ENCODE assay signal across 8 cellular contexts in the genomic region with DNA sequence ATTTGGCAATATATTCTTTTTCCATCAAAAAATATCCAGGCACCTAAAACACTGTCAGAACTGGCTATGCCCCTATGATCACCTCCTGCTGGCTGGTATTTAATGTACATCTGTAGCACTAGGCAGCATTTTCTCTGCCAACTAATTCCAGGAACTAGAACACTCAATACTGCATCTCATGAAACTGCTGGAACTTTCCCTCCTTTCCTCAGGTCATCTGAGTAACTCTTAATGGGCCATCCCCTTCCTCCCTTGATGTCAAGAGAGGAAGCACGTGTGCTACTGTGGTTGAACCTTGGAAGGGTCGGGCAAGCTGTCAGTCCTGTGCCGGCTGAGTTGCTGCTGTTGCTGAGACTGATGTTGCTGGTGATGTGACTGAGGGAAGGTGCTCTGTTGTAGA. TPM values are rescaled to one million over a fixed set of nuclear protein-coding genes. Genes with fewer than 3 reads are reported as not detected.
DNase-seq lines count a peak whose midpoint lies in the region; ATAC-seq and TF ChIP-seq lines count a peak whose summit lies in the region.

No MANE protein-coding gene starts in this region.

- DNase-seq in activated effector memory CD4-positive, alpha-beta T cell treated with anti-CD3 and anti-CD28 coated beads, Interleukin-2, amount 50 U/mL, for 16 hours: peak; percentile 65
- no peak for DNase-seq in activated effector memory CD4-positive, alpha-beta T cell treated with Interleukin-2 at 50 U/mL for 16 hours
- no peak for DNase-seq in activated naive CD8-positive, alpha-beta T cell treated with anti-CD3 and anti-CD28 coated beads, Interleukin-2, amount 10 ng/mL, durations not matched to agents 7 days and 5 days
- DNase-seq in mesenchymal stem cell (peak; percentile 34), HEK293T (ENCODE audit: extremely low spot score) (no peak), NCI-H748 (lab: John Stamatoyannopoulos, UW; ENCODE audit: unreplicated experiment) (no peak), COR-L47 (lab: John Stamatoyannopoulos, UW) (no peak)

- no peaks in the 10 kb centered on the region for H3K9me3 Mint-ChIP-seq in activated naive CD8-positive, alpha-beta T cell treated with anti-CD3 and anti-CD28 coated beads, Interleukin-2, amount 10 ng/mL, durations not matched to agents 7 days and 5 days

- no peak overlapping the region for H3K4ac ChIP-seq in mesenchymal stem cell (ENCODE audit: low read depth in 1 of 2, low read length in 2 of 2)

- no peak overlapping the region for H3K27ac ChIP-seq in mesenchymal stem cell (ENCODE audit: low read length, poor library complexity, severe bottlenecking)

- no peaks in the 10 kb centered on the region for H3K27me3 ChIP-seq in mesenchymal stem cell (ENCODE audit: control insufficient read depth in 1 of 2, insufficient read depth in 1 of 2, low read length in 2 of 2)

- H3K14ac ChIP-seq in mesenchymal stem cell (ENCODE audit: low read length in 2 of 2): no peak overlapping the region

- 87% methylated on average over 3 of the region's 3 CpGs for WGBS in mesenchymal stem cell

- no peak overlapping the region for H2BK120ac ChIP-seq in mesenchymal stem cell (ENCODE audit: low read depth, low read length)

- CTCF ChIA-PET in HEK293T (lab: Yijun Ruan, JAX): no interaction called here

- no peak overlapping the region for H3K4me2 ChIP-seq in mesenchymal stem cell (ENCODE audit: low read length, poor library complexity, severe bottlenecking)

- H3K18ac ChIP-seq in mesenchymal stem cell (ENCODE audit: low read depth in 1 of 2, low read length in 2 of 2): no peak overlapping the region

- H3K9ac ChIP-seq in mesenchymal stem cell (ENCODE audit: low read length): no peak overlapping the region

- no peak overlapping the region for H3K4me3 ChIP-seq in mesenchymal stem cell (ENCODE audit: insufficient read depth in 1 of 2, low read depth in 1 of 2, low read length in 2 of 2)

- H3K27ac Mint-ChIP-seq in activated naive CD8-positive, alpha-beta T cell treated with anti-CD3 and anti-CD28 coated beads, Interleukin-2, amount 10 ng/mL, durations not matched to agents 7 days and 5 days: peak overlapping the region; percentile 33

- H3K4me1 ChIP-seq in mesenchymal stem cell (ENCODE audit: control insufficient read depth, insufficient read depth, low read depth, low read length): peaks cover 2% of the 10 kb centered on the region

- peaks cover 26% of the 10 kb centered on the region for H3K36me3 Mint-ChIP-seq in activated naive CD8-positive, alpha-beta T cell treated with anti-CD3 and anti-CD28 coated beads, Interleukin-2, amount 10 ng/mL, durations not matched to agents 7 days and 5 days

- no peak overlapping the region for H3K23ac ChIP-seq in mesenchymal stem cell (ENCODE audit: low read length in 2 of 2)

- ATAC-seq in HG03095 (IDR thresholded peaks at IDR 0.05; ENCODE audit: unreplicated experiment): peak; percentile 66
- peak; percentile 87 for ATAC-seq in activated naive CD8-positive, alpha-beta T cell treated with anti-CD3 and anti-CD28 coated beads, Interleukin-2, amount 10 ng/mL, durations not matched to agents 7 days and 5 days (ENCODE audit: low read depth)

- no peak overlapping the region for H2BK12ac ChIP-seq in mesenchymal stem cell (ENCODE audit: low read length in 2 of 2)

- no peak overlapping the region for H2BK15ac ChIP-seq in mesenchymal stem cell (ENCODE audit: low read depth, poor library complexity, severe bottlenecking)

- peaks cover 15% of the 10 kb centered on the region for H3K4me1 Mint-ChIP-seq in activated naive CD8-positive, alpha-beta T cell treated with anti-CD3 and anti-CD28 coated beads, Interleukin-2, amount 10 ng/mL, durations not matched to agents 7 days and 5 days

- peaks cover 7% of the 10 kb centered on the region for H3K79me1 ChIP-seq in mesenchymal stem cell (replicated peaks; ENCODE audit: low read length, poor library complexity, severe bottlenecking)

- H3K9me3 ChIP-seq in mesenchymal stem cell (ENCODE audit: control insufficient read depth, low read length): no peaks in the 10 kb centered on the region

- H3K27me3 Mint-ChIP-seq in activated naive CD8-positive, alpha-beta T cell treated with anti-CD3 and anti-CD28 coated beads, Interleukin-2, amount 10 ng/mL, durations not matched to agents 7 days and 5 days: no peaks in the 10 kb centered on the region

- peaks cover 9 to 89% of the 10 kb centered on the region in 2 experiments for H3K36me3 ChIP-seq in mesenchymal stem cell (ENCODE audit: control insufficient read depth in 1 of 2, insufficient read depth in 2 of 2, low read depth in 1 of 2, low read length in 2 of 2)

- H4K91ac ChIP-seq in mesenchymal stem cell (ENCODE audit: low read length): no peak overlapping the region

- POLR2A ChIA-PET in activated naive CD8-positive, alpha-beta T cell treated with anti-CD3 and anti-CD28 coated beads, Interleukin-2, amount 10 ng/mL, durations not matched to agents 7 days and 5 days (lab: Charles Lee): no interaction called here
- POLR2A ChIA-PET in HEK293T (lab: Yijun Ruan, JAX): no interaction called here

- no peak overlapping the region for H2BK5ac ChIP-seq in mesenchymal stem cell (ENCODE audit: low read depth, low read length, poor library complexity, severe bottlenecking)

- H3K4me3 Mint-ChIP-seq in activated naive CD8-positive, alpha-beta T cell treated with anti-CD3 and anti-CD28 coated beads, Interleukin-2, amount 10 ng/mL, durations not matched to agents 7 days and 5 days: no peak overlapping the region

- no peak overlapping the region for H2AFZ ChIP-seq in mesenchymal stem cell (ENCODE audit: low read depth, low read length)

- H2AK5ac ChIP-seq in mesenchymal stem cell (ENCODE audit: low read length, severe bottlenecking): no peak overlapping the region

- no peak overlapping the region for H4K8ac ChIP-seq in mesenchymal stem cell (ENCODE audit: low read length)

TF ChIP-seq in HEK293T, 16 proteins besides CTCF, POLR2A, EP300 and RAD21:
- TF ChIP-seq LEF1 (IDR thresholded peaks at IDR 0.05; ENCODE audit: borderline replicate concordance) (no peak), L3MBTL2 (conservative IDR thresholded peaks at IDR 0.05) (no peak), FOXA1 (IDR thresholded peaks at IDR 0.05) (no peak), SP1 (IDR thresholded peaks at IDR 0.05) (no peak), FOXM1 (IDR thresholded peaks at IDR 0.05; ENCODE audit: borderline replicate concordance) (no peak), ARNT (IDR thresholded peaks at IDR 0.05) (no peak), NFRKB (IDR thresholded peaks at IDR 0.05) (no peak), ZNF384 (IDR thresholded peaks at IDR 0.05) (no peak), BHLHE40 (IDR thresholded peaks at IDR 0.05; ENCODE audit: borderline replicate concordance) (no peak), ELF4 (IDR thresholded peaks at IDR 0.05) (no peak), FOXK2 (IDR thresholded peaks at IDR 0.05) (no peak), TARDBP (IDR thresholded peaks at IDR 0.05) (no peak), HDGF (IDR thresholded peaks at IDR 0.05; ENCODE audit: borderline replicate concordance) (no peak), CTBP1 (IDR thresholded peaks at IDR 0.05; ENCODE audit: borderline replicate concordance) (no peak), SUZ12 (IDR thresholded peaks at IDR 0.05) (no peak)
- TF ChIP-seq, protein P1, sequence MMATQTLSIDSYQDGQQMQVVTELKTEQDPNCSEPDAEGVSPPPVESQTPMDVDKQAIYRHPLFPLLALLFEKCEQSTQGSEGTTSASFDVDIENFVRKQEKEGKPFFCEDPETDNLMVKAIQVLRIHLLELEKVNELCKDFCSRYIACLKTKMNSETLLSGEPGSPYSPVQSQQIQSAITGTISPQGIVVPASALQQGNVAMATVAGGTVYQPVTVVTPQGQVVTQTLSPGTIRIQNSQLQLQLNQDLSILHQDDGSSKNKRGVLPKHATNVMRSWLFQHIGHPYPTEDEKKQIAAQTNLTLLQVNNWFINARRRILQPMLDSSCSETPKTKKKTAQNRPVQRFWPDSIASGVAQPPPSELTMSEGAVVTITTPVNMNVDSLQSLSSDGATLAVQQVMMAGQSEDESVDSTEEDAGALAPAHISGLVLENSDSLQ (IDR thresholded peaks at IDR 0.05): no peak

RNA-seq across cellular contexts. Expression of a gene that starts 39.4 kb away (rescaled TPM):
- 10 to 100 TPM; 68.4 to 72.6 TPM for total RNA-seq in activated naive CD8-positive, alpha-beta T cell treated with anti-CD3 and anti-CD28 coated beads, Interleukin-2, amount 10 ng/mL, durations not matched to agents 7 days and 5 days
- 98.0 TPM for polyA plus RNA-seq in mesenchymal stem cell (2013, experiment 1 of 2)
- 99.5 TPM for polyA plus RNA-seq in mesenchymal stem cell (2013, experiment 2 of 2)

Comparison
In these comparisons a context has a peak if more than half of its experiments do, and no peak if none do; other contexts are left out.
1. DNase-seq: peak in activated effector memory CD4-positive, alpha-beta T cell treated with anti-CD3 and anti-CD28 coated beads, Interleukin-2, amount 50 U/mL, for 16 hours (single experiment) and mesenchymal stem cell (single experiment); none in activated effector memory CD4-positive, alpha-beta T cell treated with Interleukin-2 at 50 U/mL for 16 hours (single experiment), activated naive CD8-positive, alpha-beta T cell treated with anti-CD3 and anti-CD28 coated beads, Interleukin-2, amount 10 ng/mL, durations not matched to agents 7 days and 5 days (single experiment), HEK293T (single experiment), NCI-H748 (single experiment) and COR-L47 (single experiment).